Comparison of ENCODE assay signal across 10 cellular contexts in the genomic region with DNA sequence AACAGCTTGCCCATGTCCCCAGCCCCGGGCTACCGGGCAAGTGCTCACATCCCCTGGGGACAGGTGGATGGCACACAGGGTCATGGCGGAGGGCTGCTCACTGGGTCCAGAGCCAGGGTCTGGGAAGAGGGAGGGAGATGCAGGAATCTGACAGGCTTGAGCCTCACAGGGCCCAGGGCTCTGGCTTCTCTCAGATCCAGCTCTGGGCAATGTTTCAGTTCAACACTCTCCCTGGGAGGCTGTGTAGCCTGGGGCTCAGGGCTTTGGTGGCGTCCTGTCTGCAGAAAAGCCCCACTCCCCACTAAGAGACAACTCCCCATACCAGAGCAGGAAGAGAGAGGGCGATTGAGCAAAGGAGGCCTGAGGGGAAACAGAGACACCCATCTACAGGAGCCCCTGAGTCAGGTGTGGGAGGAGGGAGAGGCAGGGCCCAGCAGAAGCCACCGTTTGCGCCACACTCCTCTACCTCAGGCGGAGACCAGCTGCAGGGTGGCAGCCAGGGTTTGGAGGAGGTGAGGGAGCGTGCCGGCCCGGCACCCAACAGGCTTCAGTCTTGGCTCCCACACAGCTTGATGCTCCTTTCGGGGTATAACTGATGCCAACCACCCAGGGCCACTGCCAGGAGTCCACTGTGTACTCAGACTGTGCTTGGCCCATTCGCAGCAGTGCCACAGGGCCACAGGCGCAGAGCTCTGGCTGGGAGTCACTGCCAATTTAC. TPM values are rescaled to one million over a fixed set of nuclear protein-coding genes. Genes with fewer than 3 reads are reported as not detected.
DNase-seq lines count a peak whose midpoint lies in the region; ATAC-seq and TF ChIP-seq lines count a peak whose summit lies in the region.
"Had no signal": no experiment of that assay in that cellular context is flagged by ENCODE, and none has a peak within 500 bp of the region (broad histone marks: within the 10 kb centered on the region; RNA-seq: fewer than 3 reads in every experiment).

No MANE protein-coding gene starts in this region.

- no peak overlapping the region for H3K4me3 Mint-ChIP-seq in activated naive CD4-positive, alpha-beta T cell treated with anti-CD3 and anti-CD28 coated beads for 36 hours
- H3K4me3 Mint-ChIP-seq in natural killer cell, result no peak overlapping the region

- ATAC-seq in HG03135 (IDR thresholded peaks at IDR 0.05; ENCODE audit: unreplicated experiment) (no peak), natural killer cell (no peak)

- peak; percentile 31 for DNase-seq in activated naive CD4-positive, alpha-beta T cell treated with anti-CD3 and anti-CD28 coated beads for 36 hours
- DNase-seq in activated naive CD4-positive, alpha-beta T cell treated with Interleukin-2 at 50 U/mL for 16 hours, result no peak
- DNase-seq in SK-N-SH (peak; percentile 58), islet precursor cell (peak; percentile 92), transverse colon (no peak), OCI-M2 (lab: John Stamatoyannopoulos, UW; ENCODE audit: unreplicated experiment) (no peak), natural killer cell (no peak)
- DNase-seq: activated gamma-delta T cell had no signal

- H3K4me3 ChIP-seq in SK-N-SH (ENCODE audit: low read depth in 2 of 2, low read length in 1 of 2) (no peak overlapping the region), transverse colon (no peak overlapping the region)
- H3K4me3 ChIP-seq: left lung had no signal

- no peak overlapping the region for H2AFZ ChIP-seq in SK-N-SH (ENCODE audit: low read depth)

- no peak for TF ChIP-seq EP300 in SK-N-SH (IDR thresholded peaks at IDR 0.05; ENCODE audit: borderline replicate concordance in 1 of 2, low read depth in 1 of 2, low read length in 1 of 2)
- TF ChIP-seq EP300 in transverse colon (IDR thresholded peaks at IDR 0.05; ENCODE audit: low read depth), result no peak

- H3K9me3 ChIP-seq in SK-N-SH (no peaks in the 10 kb centered on the region), transverse colon (no peaks in the 10 kb centered on the region)
- H3K9me3 ChIP-seq: left lung had no signal

- in situ Hi-C loops in transverse colon (cut with MboI; ENCODE audit: low pct_ligation_motif_present in 1 of 4, low pct_unique_long_range_greater_than_20kb in 1 of 4, low sequenced_read_pairs in 3 of 4), result loop anchor here in 1 of 4 donors (10.0 kb wide), 1 partner anchor 49 kb away; the partner anchor contains the start of gene BMF

- no peaks in the 10 kb centered on the region for H3K27me3 Mint-ChIP-seq in activated naive CD4-positive, alpha-beta T cell treated with anti-CD3 and anti-CD28 coated beads for 36 hours (ENCODE audit: low read depth)
- H3K27me3 Mint-ChIP-seq in natural killer cell (ENCODE audit: low read depth in 2 of 2), result no peaks in the 10 kb centered on the region

- no peak overlapping the region for H3K9ac ChIP-seq in SK-N-SH

- TF ChIP-seq CTCF in SK-N-SH (IDR thresholded peaks at IDR 0.05) (no peak), transverse colon (IDR thresholded peaks at IDR 0.05) (no peak), natural killer cell (IDR thresholded peaks at IDR 0.05) (no peak)

- no peaks in the 10 kb centered on the region for H3F3A ChIP-seq in SK-N-SH (replicated peaks; ENCODE audit: insufficient read depth)

- H3K79me2 ChIP-seq in SK-N-SH (ENCODE audit: insufficient read depth), result no peaks in the 10 kb centered on the region

- H3K4me1 ChIP-seq in SK-N-SH (ENCODE audit: control insufficient read depth in 1 of 2, insufficient read depth in 2 of 2, low read depth in 1 of 2, low read length in 1 of 2) (peaks cover 0 to 25% of the 10 kb centered on the region in 2 experiments; a peak in 1 of 4 replicates), transverse colon (peaks cover 15 to 49% (median 46%) of the 10 kb centered on the region in 4 donors)

- 93% methylated on average over 6 of the region's 14 CpGs for WGBS in SK-N-SH (ENCODE audit: low lambda C conversion rate)
- WGBS in transverse colon (ENCODE audit: low coverage in 1 of 2), 2 donors, result 74% methylated on average over 12 of the region's 14 CpGs; no CpG with 5 or more reads in 1 of the 2 donors

- no peaks in the 10 kb centered on the region for H3K36me3 ChIP-seq in SK-N-SH (replicated peaks in 1 of 2; ENCODE audit: control insufficient read depth in 1 of 2, insufficient read depth in 2 of 2, low read length in 1 of 2)
- H3K36me3 ChIP-seq in transverse colon, result no peaks in the 10 kb centered on the region
- H3K36me3 ChIP-seq: left lung had no signal

- H3K27me3 ChIP-seq in SK-N-SH (ENCODE audit: insufficient read depth) (no peaks in the 10 kb centered on the region), transverse colon (no peaks in the 10 kb centered on the region)
- H3K27me3 ChIP-seq: left lung had no signal

- H3K9me2 ChIP-seq in SK-N-SH, result no peaks in the 10 kb centered on the region

- no peak overlapping the region for H3K4me2 ChIP-seq in SK-N-SH

- intact Hi-C loops in activated naive CD4-positive, alpha-beta T cell treated with anti-CD3 and anti-CD28 coated beads for 36 hours (cut with micrococcal nuclease), result no loop called here
- intact Hi-C loops in transverse colon (cut with DNase I; ENCODE audit: low total_unique reads) (no loop called here), natural killer cell (cut with micrococcal nuclease) (no loop called here)

- no peaks in the 10 kb centered on the region for H3K9me3 Mint-ChIP-seq in activated naive CD4-positive, alpha-beta T cell treated with anti-CD3 and anti-CD28 coated beads for 36 hours
- H3K9me3 Mint-ChIP-seq in natural killer cell, result no peaks in the 10 kb centered on the region

- CTCF ChIA-PET in activated naive CD4-positive, alpha-beta T cell treated with anti-CD3 and anti-CD28 coated beads for 36 hours (lab: Charles Lee), result interaction anchor here (1.0 to 1.5 kb wide), 6 partner anchors 9 to 51 kb away, joined by 3 to 8 read pairs (median 4); no protein-coding TSS in a partner anchor
- CTCF ChIA-PET in SK-N-SH (lab: Yijun Ruan, JAX), result interaction anchor here (0.7 to 1.9 kb wide), 9 partner anchors 10 to 224 kb away, joined by 3 to 9 read pairs (median 5); no protein-coding TSS in a partner anchor

- H4K20me1 ChIP-seq in SK-N-SH (ENCODE audit: insufficient read depth), result no peaks in the 10 kb centered on the region

- no peak for TF ChIP-seq POLR2A in transverse colon (IDR thresholded peaks at IDR 0.05)

- H3K27ac ChIP-seq in SK-N-SH (ENCODE audit: low read depth in 2 of 2, low read length in 1 of 2) (peak overlapping the region in 1 of 2 experiments; percentile 76; a peak in 2 of 4 replicates), transverse colon (peak overlapping the region; percentile 74 to 81 (median 80))
- H3K27ac ChIP-seq: left lung had no signal

- TF ChIP-seq RAD21 in SK-N-SH (IDR thresholded peaks at IDR 0.05; ENCODE audit: low read length), result no peak

- POLR2A ChIA-PET in SK-N-SH (lab: Yijun Ruan, JAX), result no interaction called here

- H3K4me1 Mint-ChIP-seq in activated naive CD4-positive, alpha-beta T cell treated with anti-CD3 and anti-CD28 coated beads for 36 hours (ENCODE audit: low read depth), result peaks cover 51% of the 10 kb centered on the region
- H3K4me1 Mint-ChIP-seq in natural killer cell, result peaks cover 25 to 37% of the 10 kb centered on the region in 2 donors

- no peaks in the 10 kb centered on the region for H3K36me3 Mint-ChIP-seq in activated naive CD4-positive, alpha-beta T cell treated with anti-CD3 and anti-CD28 coated beads for 36 hours (ENCODE audit: low read depth)
- no peaks in the 10 kb centered on the region for H3K36me3 Mint-ChIP-seq in natural killer cell

- H3K27ac Mint-ChIP-seq in activated naive CD4-positive, alpha-beta T cell treated with anti-CD3 and anti-CD28 coated beads for 36 hours, result peak overlapping the region; percentile 59
- H3K27ac Mint-ChIP-seq in natural killer cell, result no peak overlapping the region

TF ChIP-seq in SK-N-SH, 30 proteins besides CTCF, POLR2A, EP300 and RAD21 (continues in another document):
- TF ChIP-seq MEF2A (IDR thresholded peaks at IDR 0.05; ENCODE audit: borderline replicate concordance, low read depth) (no peak), JUND (IDR thresholded peaks at IDR 0.05) (no peak), NRF1 (IDR thresholded peaks at IDR 0.05; ENCODE audit: low read depth, low read length) (no peak), FOSL2 (IDR thresholded peaks at IDR 0.05; ENCODE audit: borderline replicate concordance, low read depth) (no peak), RFX5 (IDR thresholded peaks at IDR 0.05; ENCODE audit: low read length) (no peak), IRF3 (IDR thresholded peaks at IDR 0.05; ENCODE audit: low read depth, low read length) (no peak), ELF1 (IDR thresholded peaks at IDR 0.05) (no peak), TEAD4 (IDR thresholded peaks at IDR 0.05; ENCODE audit: borderline replicate concordance, insufficient read depth) (no peak), USF1 (IDR thresholded peaks at IDR 0.05; ENCODE audit: borderline replicate concordance, low read depth) (no peak)

RNA-seq across cellular contexts. Expression of gene SRP14, which starts 16.8 kb away (rescaled TPM):
- 100 to 1,000 TPM; 185 to 198 TPM for total RNA-seq in activated naive CD4-positive, alpha-beta T cell treated with anti-CD3 and anti-CD28 coated beads for 36 hours
- polyA plus RNA-seq in SK-N-SH (2012; rRNA removed), result 489 and 501 TPM in 2 replicates
- 524 and 758 TPM in 2 replicates for polyA plus RNA-seq in SK-N-SH (2012; cell fraction: cytosol; rRNA removed)
- polyA plus RNA-seq in SK-N-SH (2012; cell fraction: nucleus; rRNA removed), result 94.9 and 167 TPM in 2 replicates
- 100 to 1,000 TPM; 216 to 511 (median 283) TPM for total RNA-seq in transverse colon
- 100 to 1,000 TPM; 126 to 143 (median 127) TPM for total RNA-seq in natural killer cell

RNA-seq across cellular contexts. Expression of gene BMF, which starts 52.9 kb away (rescaled TPM):
- 10 to 100 TPM in 1 of 2 experiments, 1 to 10 TPM in 1; 9.4 to 10.3 TPM for total RNA-seq in activated naive CD4-positive, alpha-beta T cell treated with anti-CD3 and anti-CD28 coated beads for 36 hours
- 0.72 and 1.0 TPM in 2 replicates for polyA plus RNA-seq in SK-N-SH (2012; rRNA removed)
- 0.58 and 0.64 TPM in 2 replicates for polyA plus RNA-seq in SK-N-SH (2012; cell fraction: cytosol; rRNA removed)
- polyA plus RNA-seq in SK-N-SH (2012; cell fraction: nucleus; rRNA removed), result 2.2 and 2.5 TPM in 2 replicates
- 10 to 100 TPM; 13.3 to 35.4 (median 25.1) TPM for total RNA-seq in transverse colon
- total RNA-seq in natural killer cell, result 10 to 100 TPM in 1 of 3 donors, 1 to 10 TPM in 2; 7.6 to 10.5 (median 9.8) TPM

Comparison
In these comparisons a context has a peak if more than half of its experiments do, and no peak if none do; other contexts are left out.
1. DNase-seq: peak in activated naive CD4-positive, alpha-beta T cell treated with anti-CD3 and anti-CD28 coated beads for 36 hours (single experiment), SK-N-SH (single experiment) and islet precursor cell (single experiment); none in activated naive CD4-positive, alpha-beta T cell treated with Interleukin-2 at 50 U/mL for 16 hours (single experiment), transverse colon (single experiment), OCI-M2 (single experiment) and natural killer cell (single experiment).